ENCODE assay signal across 8 cellular contexts in the genomic region with DNA sequence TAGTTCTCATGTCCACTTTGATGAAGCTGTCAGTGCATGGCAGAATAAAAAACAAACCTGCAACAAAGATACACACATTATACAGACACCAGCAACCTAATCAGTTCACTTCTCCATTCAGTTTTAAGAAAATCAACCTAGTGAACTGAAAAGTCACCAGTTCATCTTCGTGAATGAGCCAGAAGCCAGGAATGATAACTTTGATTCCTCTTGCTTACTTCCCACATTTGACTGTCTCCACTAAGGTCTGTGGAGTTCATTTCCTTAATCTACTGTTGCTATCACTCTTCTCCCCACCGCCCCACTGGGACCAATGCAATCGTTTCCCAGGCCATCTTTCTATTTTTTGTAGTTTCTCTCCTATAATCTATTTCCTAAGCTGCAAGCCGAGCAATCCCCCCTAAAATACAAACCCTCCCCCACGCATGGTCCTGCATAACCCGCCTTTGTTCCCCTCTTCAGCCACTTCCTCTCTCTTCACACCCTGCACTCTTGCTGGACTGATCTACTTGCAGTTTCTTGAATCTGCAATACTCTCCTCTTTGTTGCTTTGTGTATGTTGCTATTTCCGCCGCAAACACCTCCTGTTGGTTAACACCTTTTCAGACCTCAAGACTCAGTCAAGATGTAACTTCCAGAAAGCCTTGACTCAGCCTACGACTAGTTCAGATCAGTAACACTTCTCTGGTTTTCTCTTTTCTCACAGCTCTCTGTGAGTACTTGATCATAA. TPM values are rescaled to one million over a fixed set of nuclear protein-coding genes. Genes with fewer than 3 reads are reported as not detected.
DNase-seq lines count a peak whose midpoint lies in the region; ATAC-seq and TF ChIP-seq lines count a peak whose summit lies in the region.

No MANE protein-coding gene starts in this region.

- no peaks in the 10 kb centered on the region for H3K9me3 Mint-ChIP-seq in activated T-cell treated with anti-CD3 and anti-CD28 coated beads, Interleukin-2, amount 50 U/mL, for 4 hours
- H3K9me3 Mint-ChIP-seq in naive B cell = no peaks in the 10 kb centered on the region
- H3K9me3 Mint-ChIP-seq in Calu3 (ENCODE audit: low read depth, unreplicated experiment) = no peaks in the 10 kb centered on the region

- H3K27me3 ChIP-seq in MG63 = no peaks in the 10 kb centered on the region

- no peak for TF ChIP-seq CTCF in Calu3 (IDR thresholded peaks at IDR 0.05; ENCODE audit: unreplicated experiment)

- peak overlapping the region in 3 of 6 donors; percentile 3 to 69 (median 56) for H3K27ac Mint-ChIP-seq in naive B cell
- H3K27ac Mint-ChIP-seq in Calu3 (ENCODE audit: unreplicated experiment) = no peak overlapping the region

- CTCF ChIA-PET in Calu3 (lab: Charles Lee) = interaction anchor here (1.2 kb wide), 1 partner anchor 11 kb away, joined by 6 read pairs; no protein-coding TSS in a partner anchor

- peak overlapping the region; percentile 16 for H3K4me3 Mint-ChIP-seq in activated T-cell treated with anti-CD3 and anti-CD28 coated beads, Interleukin-2, amount 50 U/mL, for 4 hours
- H3K4me3 Mint-ChIP-seq in naive B cell (no peak overlapping the region), Calu3 (ENCODE audit: low read depth, unreplicated experiment) (no peak overlapping the region)

- no peaks in the 10 kb centered on the region for H3K9me3 ChIP-seq in MG63

- ATAC-seq in HG03342 (IDR thresholded peaks at IDR 0.05; ENCODE audit: unreplicated experiment) (peak; percentile 96), naive B cell (ENCODE audit: low read depth in 2 of 2) (peak; percentile 16 to 63)
- ATAC-seq in activated T-cell treated with anti-CD3 and anti-CD28 coated beads, Interleukin-2, amount 50 U/mL, for 4 hours = peak; percentile 95 to 97

- peaks cover 40% of the 10 kb centered on the region for H3K36me3 Mint-ChIP-seq in activated T-cell treated with anti-CD3 and anti-CD28 coated beads, Interleukin-2, amount 50 U/mL, for 4 hours (ENCODE audit: insufficient read depth)
- H3K36me3 Mint-ChIP-seq in naive B cell (peaks cover 0 to 8% of the 10 kb centered on the region in 2 donors), Calu3 (ENCODE audit: insufficient read depth, unreplicated experiment) (peaks cover 7% of the 10 kb centered on the region)

- intact Hi-C loops in Calu3 (cut with micrococcal nuclease; ENCODE audit: unreplicated experiment) = no loop called here

- DNase-seq in activated effector memory CD4-positive, alpha-beta T cell treated with Interleukin-2 at 50 U/mL for 16 hours = peak; percentile 20
- no peak for DNase-seq in activated effector memory CD4-positive, alpha-beta T cell treated with anti-CD3 and anti-CD28 coated beads, Interleukin-2, amount 50 U/mL, for 16 hours
- DNase-seq in activated T-cell treated with anti-CD3 and anti-CD28 coated beads, Interleukin-2, amount 50 U/mL, for 4 hours = peak; percentile 16
- DNase-seq in naive B cell (no peak), H4 (ENCODE audit: low spot score) (no peak), MG63 (no peak), Calu3 (no peak)

- no TSS peak for BruUV-seq in Calu3 (replicated peaks; lab: Mats Ljungman, UMichigan)

- H3K27me3 Mint-ChIP-seq in activated T-cell treated with anti-CD3 and anti-CD28 coated beads, Interleukin-2, amount 50 U/mL, for 4 hours (ENCODE audit: low read depth) = no peaks in the 10 kb centered on the region
- H3K27me3 Mint-ChIP-seq in naive B cell (no peaks in the 10 kb centered on the region), Calu3 (ENCODE audit: unreplicated experiment) (no peaks in the 10 kb centered on the region)

- no peak overlapping the region for H3K4me3 ChIP-seq in MG63

- H3K36me3 ChIP-seq in MG63 = peaks cover 77% of the 10 kb centered on the region

- H3K4me1 Mint-ChIP-seq in activated T-cell treated with anti-CD3 and anti-CD28 coated beads, Interleukin-2, amount 50 U/mL, for 4 hours (ENCODE audit: low read depth) = peaks cover 57% of the 10 kb centered on the region
- H3K4me1 Mint-ChIP-seq in naive B cell (peaks cover 5 to 13% (median 10%) of the 10 kb centered on the region in 3 donors), Calu3 (ENCODE audit: low read depth, unreplicated experiment) (peaks cover 32% of the 10 kb centered on the region)

RNA-seq across cellular contexts. Expression of a gene that starts 16.6 kb away (rescaled TPM):
- total RNA-seq in activated T-cell treated with anti-CD3 and anti-CD28 coated beads, Interleukin-2, amount 50 U/mL, for 4 hours = 10 to 100 TPM; 41.9 to 46.8 (median 46.7) TPM
- 10 to 100 TPM in 4 of 6 donors, 1 to 10 TPM in 2; 7.3 to 18.2 (median 11.7) TPM for polyA plus RNA-seq in naive B cell (ENCODE audit: low read depth in 6 of 6)
- total RNA-seq in H4 (2014; rRNA removed; shearing (Covaris generic)) = 38.2 and 47.0 TPM in 2 replicates
- total RNA-seq in MG63 (2014; rRNA removed; shearing (Covaris generic); ENCODE audit: low replicate concordance) = 108 and 114 TPM in 2 replicates
- total RNA-seq in Calu3 (2022) = 25.2 and 25.5 TPM in 2 replicates

Comparison
In these comparisons a context has a peak if more than half of its experiments do, and no peak if none do; other contexts are left out.
1. DNase-seq: peak in activated effector memory CD4-positive, alpha-beta T cell treated with Interleukin-2 at 50 U/mL for 16 hours (single experiment) and activated T-cell treated with anti-CD3 and anti-CD28 coated beads, Interleukin-2, amount 50 U/mL, for 4 hours (single experiment); none in activated effector memory CD4-positive, alpha-beta T cell treated with anti-CD3 and anti-CD28 coated beads, Interleukin-2, amount 50 U/mL, for 16 hours (single experiment), naive B cell (single experiment), H4 (single experiment), MG63 (single experiment) and Calu3 (single experiment).
2. ATAC-seq: peak in every context shown above with its lines; median percentile 96 in HG03342; 96 in activated T-cell treated with anti-CD3 and anti-CD28 coated beads, Interleukin-2, amount 50 U/mL, for 4 hours; 40 in naive B cell.